In genomic region chr2:118310016-118310877, GRCh38 we compare ENCODE assay signal across 8 cellular contexts.
DNase-seq lines count a peak whose midpoint lies in the region; ATAC-seq, FAIRE-seq and TF ChIP-seq lines count a peak whose summit lies in the region.

No MANE protein-coding gene starts in this region.

- H3K36me3 ChIP-seq in pancreas = no peaks in the 10 kb centered on the region
- H3K36me3 ChIP-seq in thoracic aorta = no peaks in the 10 kb centered on the region

- DNase-seq in DMS 273 (lab: John Stamatoyannopoulos, UW; ENCODE audit: unreplicated experiment) (peak; percentile 79), NCI-H526 (lab: John Stamatoyannopoulos, UW) (peak; percentile 56 to 84), frontal cortex (ENCODE audit: low spot score in 2 of 2) (peak; percentile 39 to 62), pancreas (peak in 3 of 6 donors; percentile 20 to 65 (median 41)), thoracic aorta (ENCODE audit: low spot score) (no peak), NCI-H1092 (lab: John Stamatoyannopoulos, UW) (no peak)

- H3K27me3 Mint-ChIP-seq in activated T-helper 17 cell treated with anti-CD3 and anti-CD28 coated beads, Interleukin-2, amount 50 U/mL, for 72 hours = peaks cover 5% of the 10 kb centered on the region

- H3K27ac ChIP-seq in pancreas = no peak overlapping the region
- no peak overlapping the region for H3K27ac ChIP-seq in thoracic aorta

- peak overlapping the region; percentile 87 for H3K27ac Mint-ChIP-seq in activated T-helper 17 cell treated with anti-CD3 and anti-CD28 coated beads, Interleukin-2, amount 50 U/mL, for 72 hours

- peak; percentile 58 for ATAC-seq in GM21526 (IDR thresholded peaks at IDR 0.05; ENCODE audit: low FRiP score, unreplicated experiment)
- peak; percentile 80 for ATAC-seq in activated T-helper 17 cell treated with anti-CD3 and anti-CD28 coated beads, Interleukin-2, amount 50 U/mL, for 72 hours (replicated peaks)
- peak; percentile 40 to 72 (median 64) for ATAC-seq in pancreas
- ATAC-seq in thoracic aorta (ENCODE audit: insufficient number of reproducible peaks, low FRiP score, low read depth) = no peak

- H3K9me3 ChIP-seq in pancreas (no peaks in the 10 kb centered on the region), thoracic aorta (no peaks in the 10 kb centered on the region)

- TF ChIP-seq CTCF in pancreas (IDR thresholded peaks at IDR 0.05) (no peak), thoracic aorta (IDR thresholded peaks at IDR 0.05) (no peak)

- peak overlapping the region; percentile 36 to 52 (median 42) for H3K4me3 ChIP-seq in pancreas
- peak overlapping the region; percentile 78 for H3K4me3 ChIP-seq in thoracic aorta

- no peaks in the 10 kb centered on the region for H3K4me1 ChIP-seq in pancreas
- H3K4me1 ChIP-seq in thoracic aorta (ENCODE audit: control insufficient read depth in 1 of 2, low read depth in 2 of 2) = peaks cover 0 to 4% of the 10 kb centered on the region in 2 donors

- no peak for FAIRE-seq in frontal cortex (lab: Jason Lieb, UNC)
- FAIRE-seq in pancreas (lab: Jason Lieb, UNC) = no peak

- 3 to 5% methylated on average over 57 of the region's 57 CpGs for WGBS in pancreas, 2 donors

- peaks cover 3% of the 10 kb centered on the region for H3K4me1 Mint-ChIP-seq in activated T-helper 17 cell treated with anti-CD3 and anti-CD28 coated beads, Interleukin-2, amount 50 U/mL, for 72 hours

- peak overlapping the region; percentile 81 for H3K4me3 Mint-ChIP-seq in activated T-helper 17 cell treated with anti-CD3 and anti-CD28 coated beads, Interleukin-2, amount 50 U/mL, for 72 hours

- no peaks in the 10 kb centered on the region for H3K9me3 Mint-ChIP-seq in activated T-helper 17 cell treated with anti-CD3 and anti-CD28 coated beads, Interleukin-2, amount 50 U/mL, for 72 hours

- H3K36me3 Mint-ChIP-seq in activated T-helper 17 cell treated with anti-CD3 and anti-CD28 coated beads, Interleukin-2, amount 50 U/mL, for 72 hours (ENCODE audit: low read depth) = no peaks in the 10 kb centered on the region

- intact Hi-C loops in pancreas (cut with DNase I) = no loop called here

- H3K27me3 ChIP-seq in pancreas = peaks cover 0 to 4% (median 0%) of the 10 kb centered on the region in 4 donors
- H3K27me3 ChIP-seq in thoracic aorta (replicated peaks; ENCODE audit: insufficient read depth) = peaks cover 4% of the 10 kb centered on the region

Comparison
In these comparisons a context has a peak if more than half of its experiments do, and no peak if none do; other contexts are left out.
1. DNase-seq: peak in DMS 273 (single experiment), NCI-H526 (2 of 2) and frontal cortex (2 of 2); none in thoracic aorta (single experiment) and NCI-H1092 (single experiment).